30 cellular contexts compared by ENCODE assay signal in the genomic region with DNA sequence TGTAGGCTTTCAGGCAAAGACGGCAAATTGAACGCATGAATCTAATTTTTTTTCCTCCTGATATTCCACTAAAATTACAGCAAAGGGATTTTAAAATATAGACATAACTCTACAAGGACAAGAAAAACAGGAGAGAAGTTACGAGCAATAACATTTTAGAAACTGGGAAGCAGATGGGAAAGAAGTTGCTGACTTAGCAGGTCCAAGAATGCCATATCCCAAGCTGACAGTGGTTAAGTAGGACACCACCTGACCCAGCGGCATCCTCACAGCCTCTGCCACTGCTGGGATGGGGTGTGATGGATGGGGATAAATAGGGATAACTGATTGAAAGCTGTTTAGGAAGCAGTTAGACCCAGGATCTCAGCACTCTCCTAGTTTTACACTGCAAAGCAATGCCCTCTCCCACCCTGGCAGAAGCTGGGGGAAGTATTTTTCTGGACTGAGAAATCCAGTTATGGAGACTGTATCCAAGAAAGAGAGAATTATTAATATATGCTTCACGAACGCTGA.
"Had no signal": no experiment of that assay in that cellular context is flagged by ENCODE, and none has a peak within 500 bp of the region (broad histone marks: within the 10 kb centered on the region; RNA-seq: fewer than 3 reads in every experiment).

No MANE protein-coding gene starts in this region.

- H3K4me1 Mint-ChIP-seq: activated CD4-positive, alpha-beta memory T cell treated with anti-CD3 and anti-CD28 coated beads, Interleukin-2, amount 10 ng/mL, durations not matched to agents 7 days and 5 days; activated CD4-positive, alpha-beta T cell treated with anti-CD3 and anti-CD28 coated beads, Interleukin-2, amount 10 ng/mL, durations not matched to agents 7 days and 5 days; activated naive CD4-positive, alpha-beta T cell treated with anti-CD3 and anti-CD28 coated beads, Interleukin-2, amount 10 ng/mL, durations not matched to agents 7 days and 5 days; activated naive CD8-positive, alpha-beta T cell treated with anti-CD3 and anti-CD28 coated beads, Interleukin-2, amount 10 ng/mL, durations not matched to agents 7 days and 5 days; brain; endodermal cell had no signal

- H3K4me1 ChIP-seq: ascending aorta, breast epithelium, colonic mucosa, gastrocnemius medialis, heart left ventricle had no signal

- H3K27ac Mint-ChIP-seq: activated CD4-positive, alpha-beta memory T cell treated with anti-CD3 and anti-CD28 coated beads, Interleukin-2, amount 10 ng/mL, durations not matched to agents 7 days and 5 days; activated CD4-positive, alpha-beta T cell treated with anti-CD3 and anti-CD28 coated beads for 36 hours; activated CD4-positive, alpha-beta T cell treated with anti-CD3 and anti-CD28 coated beads, Interleukin-2, amount 10 ng/mL, durations not matched to agents 7 days and 5 days; activated naive CD4-positive, alpha-beta T cell treated with anti-CD3 and anti-CD28 coated beads, Interleukin-2, amount 10 ng/mL, durations not matched to agents 7 days and 5 days; activated naive CD4-positive, alpha-beta T cell treated with anti-CD3 and anti-CD28 coated beads, Interleukin-2, amount 50 U/mL, for 72 hours; activated naive CD8-positive, alpha-beta T cell treated with anti-CD3 and anti-CD28 coated beads, Interleukin-2, amount 10 ng/mL, durations not matched to agents 7 days and 5 days; activated T-cell treated with anti-CD3 and anti-CD28 coated beads, Interleukin-2, amount 50 U/mL, for 24 hours; activated T-cell treated with anti-CD3 and anti-CD28 coated beads, Interleukin-2, amount 50 U/mL, for 72 hours; brain; dendritic cell treated with granulocyte-macrophage colony-stimulating factor and Interleukin-4, amounts not matched to agents 40 ng/mL and 50 ng/mL, for 4 days; endodermal cell had no signal

- H3K36me3 ChIP-seq: ascending aorta, breast epithelium, cardiac muscle cell, colonic mucosa, gastrocnemius medialis, heart left ventricle had no signal

- H3K9me3 Mint-ChIP-seq: activated CD4-positive, alpha-beta memory T cell treated with anti-CD3 and anti-CD28 coated beads, Interleukin-2, amount 10 ng/mL, durations not matched to agents 7 days and 5 days; activated CD4-positive, alpha-beta T cell treated with anti-CD3 and anti-CD28 coated beads, Interleukin-2, amount 10 ng/mL, durations not matched to agents 7 days and 5 days; activated naive CD4-positive, alpha-beta T cell treated with anti-CD3 and anti-CD28 coated beads, Interleukin-2, amount 10 ng/mL, durations not matched to agents 7 days and 5 days; activated naive CD4-positive, alpha-beta T cell treated with anti-CD3 and anti-CD28 coated beads, Interleukin-2, amount 50 U/mL, for 72 hours; activated naive CD8-positive, alpha-beta T cell treated with anti-CD3 and anti-CD28 coated beads, Interleukin-2, amount 10 ng/mL, durations not matched to agents 7 days and 5 days; activated T-cell treated with anti-CD3 and anti-CD28 coated beads, Interleukin-2, amount 50 U/mL, for 72 hours; dendritic cell treated with granulocyte-macrophage colony-stimulating factor and Interleukin-4, amounts not matched to agents 40 ng/mL and 50 ng/mL, for 4 days had no signal

- H3K4me3 ChIP-seq: ascending aorta, breast epithelium, cardiac muscle cell, colonic mucosa, dorsolateral prefrontal cortex, gastrocnemius medialis, heart left ventricle had no signal

- H3K9me3 ChIP-seq: colonic mucosa, gastrocnemius medialis had no signal

- DNase-seq: activated CD4-positive, alpha-beta memory T cell treated with anti-CD3 and anti-CD28 coated beads, Interleukin-2, amount 10 ng/mL, durations not matched to agents 7 days and 5 days; activated CD4-positive, alpha-beta T cell treated with anti-CD3 and anti-CD28 coated beads for 36 hours; activated CD4-positive, alpha-beta T cell treated with anti-CD3 and anti-CD28 coated beads, Interleukin-2, amount 10 ng/mL, durations not matched to agents 7 days and 5 days; activated CD4-positive, alpha-beta T cell treated with anti-CD3 and anti-CD28 coated beads, Interleukin-2, amount 50 U/mL, for 4 hours; activated CD4-positive, CD25-positive, alpha-beta regulatory T cell; activated CD4-positive, CD25-positive, alpha-beta regulatory T cell treated with anti-CD3 and anti-CD28 coated beads, Interleukin-2, amount 50 U/mL, for 72 hours; activated gamma-delta T cell; activated naive CD4-positive, alpha-beta T cell; activated naive CD4-positive, alpha-beta T cell treated with anti-CD3 and anti-CD28 coated beads, Interleukin-2, amount 10 ng/mL, durations not matched to agents 7 days and 5 days; activated naive CD8-positive, alpha-beta T cell treated with anti-CD3 and anti-CD28 coated beads, Interleukin-2, amount 10 ng/mL, durations not matched to agents 7 days and 5 days; activated T-cell treated with anti-CD3 and anti-CD28 coated beads, Interleukin-2, amount 50 U/mL, for 24 hours; activated T-cell treated with anti-CD3 and anti-CD28 coated beads, Interleukin-2, amount 50 U/mL, for 72 hours; central memory CD4-positive, alpha-beta T cell; cerebellar nuclear complex; colonic mucosa; dorsolateral prefrontal cortex; effector memory CD4-positive, alpha-beta T cell; endodermal cell; foreskin keratinocyte; gastrocnemius medialis; glutamatergic neuron; heart left ventricle; T-helper 2 cell had no signal

- H3K27ac ChIP-seq: ascending aorta, breast epithelium, cardiac muscle cell, colonic mucosa, foreskin keratinocyte, gastrocnemius medialis, heart left ventricle had no signal

- H3K36me3 Mint-ChIP-seq: activated naive CD4-positive, alpha-beta T cell treated with anti-CD3 and anti-CD28 coated beads, Interleukin-2, amount 10 ng/mL, durations not matched to agents 7 days and 5 days; activated naive CD4-positive, alpha-beta T cell treated with anti-CD3 and anti-CD28 coated beads, Interleukin-2, amount 50 U/mL, for 72 hours; activated naive CD8-positive, alpha-beta T cell treated with anti-CD3 and anti-CD28 coated beads, Interleukin-2, amount 10 ng/mL, durations not matched to agents 7 days and 5 days; brain had no signal

- H3K4me3 Mint-ChIP-seq: activated CD4-positive, alpha-beta memory T cell treated with anti-CD3 and anti-CD28 coated beads, Interleukin-2, amount 10 ng/mL, durations not matched to agents 7 days and 5 days; activated CD4-positive, alpha-beta T cell treated with anti-CD3 and anti-CD28 coated beads for 36 hours; activated CD4-positive, alpha-beta T cell treated with anti-CD3 and anti-CD28 coated beads, Interleukin-2, amount 10 ng/mL, durations not matched to agents 7 days and 5 days; activated naive CD4-positive, alpha-beta T cell treated with anti-CD3 and anti-CD28 coated beads, Interleukin-2, amount 10 ng/mL, durations not matched to agents 7 days and 5 days; activated naive CD8-positive, alpha-beta T cell treated with anti-CD3 and anti-CD28 coated beads, Interleukin-2, amount 10 ng/mL, durations not matched to agents 7 days and 5 days; activated T-cell treated with anti-CD3 and anti-CD28 coated beads, Interleukin-2, amount 50 U/mL, for 24 hours; activated T-cell treated with anti-CD3 and anti-CD28 coated beads, Interleukin-2, amount 50 U/mL, for 72 hours; brain; dendritic cell treated with granulocyte-macrophage colony-stimulating factor and Interleukin-4, amounts not matched to agents 40 ng/mL and 50 ng/mL, for 4 days; endodermal cell had no signal

- ATAC-seq: activated CD4-positive, alpha-beta T cell treated with anti-CD3 and anti-CD28 coated beads for 36 hours; activated naive CD4-positive, alpha-beta T cell treated with anti-CD3 and anti-CD28 coated beads, Interleukin-2, amount 50 U/mL, for 72 hours; activated T-cell treated with anti-CD3 and anti-CD28 coated beads, Interleukin-2, amount 50 U/mL, for 72 hours; esophagus mucosa; foreskin keratinocyte; gastrocnemius medialis; heart left ventricle had no signal

- H3K27me3 ChIP-seq: ascending aorta, breast epithelium, dorsolateral prefrontal cortex had no signal
